Comparison of ENCODE assay signal across 9 cellular contexts in genomic region chr16:80802902-80803301, GRCh38. TPM values are rescaled to one million over a fixed set of nuclear protein-coding genes. Genes with fewer than 3 reads are reported as not detected.
DNase-seq lines count a peak whose midpoint lies in the region; ATAC-seq, FAIRE-seq and TF ChIP-seq lines count a peak whose summit lies in the region.
"Had no signal": no experiment of that assay in that cellular context is flagged by ENCODE, and none has a peak within 500 bp of the region (broad histone marks: within the 10 kb centered on the region; RNA-seq: fewer than 3 reads in every experiment).

No MANE protein-coding gene starts in this region.

- H3K9ac ChIP-seq in PC-3 (ENCODE audit: low read length) (no peak overlapping the region), endothelial cell of umbilical vein (replicated peaks; ENCODE audit: extremely low read depth, insufficient read depth, low read length) (peak overlapping the region; percentile 17)

- no peaks in the 10 kb centered on the region for H3K9me1 ChIP-seq in endothelial cell of umbilical vein (replicated peaks; ENCODE audit: control insufficient read depth, extremely low read depth, insufficient read depth, low read length)

- H3K27me3 Mint-ChIP-seq in Caco-2 (ENCODE audit: insufficient read depth, unreplicated experiment) = peaks cover 32% of the 10 kb centered on the region

- H2AFZ ChIP-seq in PC-3 (ENCODE audit: low read length) (no peak overlapping the region), endothelial cell of umbilical vein (ENCODE audit: low read depth, low read length) (no peak overlapping the region)

- H3K9me2 ChIP-seq in PC-3 (replicated peaks; ENCODE audit: low read length) = no peaks in the 10 kb centered on the region

- peaks cover 13% of the 10 kb centered on the region for H3K9me3 ChIP-seq in Caco-2
- H3K9me3 ChIP-seq in PC-3 (ENCODE audit: low read length) = no peaks in the 10 kb centered on the region
- H3K9me3 ChIP-seq in endothelial cell of umbilical vein (replicated peaks; ENCODE audit: control insufficient read depth, insufficient read depth, low read length) = no peaks in the 10 kb centered on the region
- no peaks in the 10 kb centered on the region for H3K9me3 ChIP-seq in pancreas
- no peaks in the 10 kb centered on the region for H3K9me3 ChIP-seq in ovary

- H3F3A ChIP-seq in PC-3 (ENCODE audit: low read length, unreplicated experiment) = no peaks in the 10 kb centered on the region

- peak overlapping the region; percentile 69 for H3K4me2 ChIP-seq in PC-3 (ENCODE audit: low read length)
- H3K4me2 ChIP-seq in endothelial cell of umbilical vein (ENCODE audit: insufficient read depth, low read length) = peak overlapping the region; percentile 72

- H3K9me3 Mint-ChIP-seq in Caco-2 (ENCODE audit: unreplicated experiment) = no peaks in the 10 kb centered on the region

- H3K4me1 Mint-ChIP-seq in Caco-2 (ENCODE audit: low read depth, unreplicated experiment) = no peaks in the 10 kb centered on the region

- DNase-seq in Caco-2 (no peak), PC-3 (no peak), endothelial cell of umbilical vein (ENCODE audit: low read depth, low spot score) (no peak), pancreas (peak in 1 of 6 donors; percentile 29), ovary (no peak)
- DNase-seq: NCI-H526 had no signal

- POLR2A ChIA-PET in Caco-2 (lab: Charles Lee) = no interaction called here
- POLR2A ChIA-PET in PC-3 (lab: Charles Lee; ENCODE audit: unreplicated experiment) = no interaction called here
- POLR2A ChIA-PET in endothelial cell of umbilical vein (lab: Charles Lee) = no interaction called here

- no peak overlapping the region for H3K4me3 ChIP-seq in Caco-2 (ENCODE audit: low read depth, low read length)
- peak overlapping the region; percentile 57 for H3K4me3 ChIP-seq in PC-3 (ENCODE audit: low read length)
- H3K4me3 ChIP-seq in endothelial cell of umbilical vein (replicated peaks in 1 of 3; ENCODE audit: insufficient read depth in 1 of 3, low read depth in 1 of 3, low read length in 3 of 3) = peak overlapping the region; percentile 9 to 93 (median 62)
- peak overlapping the region in 3 of 4 donors; percentile 39 to 60 (median 58) for H3K4me3 ChIP-seq in pancreas
- H3K4me3 ChIP-seq in ovary = no peak overlapping the region

- BruUV-seq in Caco-2 (replicated peaks; lab: Mats Ljungman, UMichigan) (no TSS peak), PC-3 (replicated peaks; lab: Mats Ljungman, UMichigan) (TSS peak; percentile 22), endothelial cell of umbilical vein (replicated peaks; lab: Mats Ljungman, UMichigan) (no TSS peak)

- intact Hi-C loops in Caco-2 (cut with micrococcal nuclease; ENCODE audit: unreplicated experiment) = no loop called here
- intact Hi-C loops in PC-3 (cut with micrococcal nuclease) = no loop called here
- intact Hi-C loops in endothelial cell of umbilical vein (cut with micrococcal nuclease) = loop anchor here (10.0 kb wide), 1 partner anchor 178 kb away; no protein-coding TSS in a partner anchor
- intact Hi-C loops in pancreas (cut with DNase I) = no loop called here
- intact Hi-C loops in ovary (cut with DNase I) = no loop called here

- H3K27ac Mint-ChIP-seq in Caco-2 (ENCODE audit: unreplicated experiment) = no peak overlapping the region

- peaks cover 42% of the 10 kb centered on the region for H3K79me2 ChIP-seq in PC-3 (ENCODE audit: low read length)
- peaks cover 51% of the 10 kb centered on the region for H3K79me2 ChIP-seq in endothelial cell of umbilical vein (ENCODE audit: control insufficient read depth, insufficient read depth, low read length)

- H4K20me1 ChIP-seq in PC-3 (ENCODE audit: low read length) = no peaks in the 10 kb centered on the region
- H4K20me1 ChIP-seq in endothelial cell of umbilical vein (replicated peaks; ENCODE audit: control insufficient read depth, extremely low read depth, insufficient read depth, low read length) = peaks cover 4% of the 10 kb centered on the region

- WGBS in pancreas, 2 donors = 96 to 98% methylated on average over 7 of the region's 7 CpGs
- WGBS in ovary, 3 donors = 96 to 99% (median 98%) methylated on average over 7 of the region's 7 CpGs

- no peak for TF ChIP-seq EP300 in ovary (IDR thresholded peaks at IDR 0.05)

- H3K27ac ChIP-seq in PC-3 (ENCODE audit: low read length) = no peak overlapping the region
- no peak overlapping the region for H3K27ac ChIP-seq in endothelial cell of umbilical vein (ENCODE audit: insufficient read depth, low read depth, low read length)
- no peak overlapping the region for H3K27ac ChIP-seq in pancreas
- H3K27ac ChIP-seq in ovary = no peak overlapping the region

- dilution Hi-C loops in endothelial cell of umbilical vein (cut with MboI; ENCODE audit: extremely low pct_ligation_motif_present, low sequenced_read_pairs) = no loop called here

- H3K4me1 ChIP-seq in Caco-2 = no peaks in the 10 kb centered on the region
- peaks cover 21% of the 10 kb centered on the region for H3K4me1 ChIP-seq in PC-3 (ENCODE audit: insufficient read depth, low read length)
- H3K4me1 ChIP-seq in endothelial cell of umbilical vein (ENCODE audit: control insufficient read depth, extremely low read depth, insufficient read depth, low read length) = peaks cover 34% of the 10 kb centered on the region
- H3K4me1 ChIP-seq in pancreas = no peaks in the 10 kb centered on the region
- no peaks in the 10 kb centered on the region for H3K4me1 ChIP-seq in ovary (ENCODE audit: insufficient read depth)

- ATAC-seq in PC-3 = no peak
- no peak for ATAC-seq in pancreas
- no peak for ATAC-seq in GM18907 (IDR thresholded peaks at IDR 0.05; ENCODE audit: unreplicated experiment)
- ATAC-seq in HG03280 (IDR thresholded peaks at IDR 0.05; ENCODE audit: unreplicated experiment) = no peak
- no peak for ATAC-seq in GM18861 (IDR thresholded peaks at IDR 0.05; ENCODE audit: unreplicated experiment)

- peaks cover 7% of the 10 kb centered on the region for H3K36me3 Mint-ChIP-seq in Caco-2 (ENCODE audit: insufficient read depth, unreplicated experiment)

- CTCF ChIA-PET in Caco-2 (lab: Charles Lee) = no interaction called here
- CTCF ChIA-PET in PC-3 (lab: Charles Lee) = no interaction called here
- CTCF ChIA-PET in endothelial cell of umbilical vein (lab: Charles Lee) = interaction anchor here (0.8 kb wide), 1 partner anchor 11 kb away, joined by 6 read pairs; no protein-coding TSS in a partner anchor

- peak overlapping the region; percentile 22 for H3K4me3 Mint-ChIP-seq in Caco-2 (ENCODE audit: unreplicated experiment)

- TF ChIP-seq CTCF in Caco-2 (IDR thresholded peaks at IDR 0.05; ENCODE audit: insufficient read depth in 1 of 2, low read depth in 1 of 2, low read length in 1 of 2, severe bottlenecking in 1 of 2, unreplicated experiment in 1 of 2) (no peak), PC-3 (conservative IDR thresholded peaks at IDR 0.05; ENCODE audit: low read depth, low read length) (no peak), endothelial cell of umbilical vein (IDR thresholded peaks at IDR 0.05; ENCODE audit: extremely low read depth in 1 of 2, insufficient read depth in 1 of 2, low read depth in 1 of 2, low read length in 2 of 2) (no peak), pancreas (IDR thresholded peaks at IDR 0.05) (no peak), ovary (IDR thresholded peaks at IDR 0.05) (no peak)

- H3K27me3 ChIP-seq in Caco-2 (replicated peaks; ENCODE audit: control insufficient read depth, insufficient read depth, low read length) (no peaks in the 10 kb centered on the region; the same call in 1 of the 2 replicates), PC-3 (ENCODE audit: low read length) (no peaks in the 10 kb centered on the region), endothelial cell of umbilical vein (ENCODE audit: control insufficient read depth in 2 of 2, insufficient read depth in 2 of 2, low read length in 2 of 2) (no peaks in the 10 kb centered on the region), pancreas (no peaks in the 10 kb centered on the region), ovary (no peaks in the 10 kb centered on the region)

- TF ChIP-seq POLR2A in endothelial cell of umbilical vein (IDR thresholded peaks at IDR 0.05; ENCODE audit: low read depth, low read length) (no peak), ovary (IDR thresholded peaks at IDR 0.05) (no peak)

- FAIRE-seq in endothelial cell of umbilical vein (lab: Jason Lieb, UNC) (no peak), pancreas (lab: Jason Lieb, UNC) (no peak)

- H3K36me3 ChIP-seq in Caco-2 (ENCODE audit: control insufficient read depth, insufficient read depth, low read length) = no peaks in the 10 kb centered on the region
- H3K36me3 ChIP-seq in PC-3 (ENCODE audit: low read depth, low read length) = no peaks in the 10 kb centered on the region
- no peaks in the 10 kb centered on the region for H3K36me3 ChIP-seq in endothelial cell of umbilical vein (ENCODE audit: control insufficient read depth in 2 of 2, extremely low read depth in 1 of 2, insufficient read depth in 2 of 2, low read length in 2 of 2)
- H3K36me3 ChIP-seq in pancreas = no peaks in the 10 kb centered on the region
- H3K36me3 ChIP-seq in ovary = no peaks in the 10 kb centered on the region

TF ChIP-seq in endothelial cell of umbilical vein, 7 proteins besides CTCF, POLR2A, EP300 and RAD21 (continues in another document):
- TF ChIP-seq EZH2 (IDR thresholded peaks at IDR 0.05; ENCODE audit: borderline replicate concordance, low read depth, low read length, severe bottlenecking) (no peak), FOS (IDR thresholded peaks at IDR 0.05; ENCODE audit: borderline replicate concordance, insufficient read depth, low read length) (no peak), GATA2 (IDR thresholded peaks at IDR 0.05; ENCODE audit: insufficient read depth, insufficient read length, low read depth, low read length) (no peak), JUN (IDR thresholded peaks at IDR 0.05; ENCODE audit: borderline replicate concordance, insufficient read depth, insufficient read length, low read depth) (no peak), POLR2AphosphoS5 (IDR thresholded peaks at IDR 0.05; ENCODE audit: insufficient read depth, low read depth, low read length) (no peak), MYC (IDR thresholded peaks at IDR 0.05; ENCODE audit: low read depth, low read length) (no peak)

RNA-seq across cellular contexts. Expression of gene CDYL2, which starts 1.5 kb away (rescaled TPM):
- total RNA-seq in Caco-2 (2022) = 0.95 and 1.8 TPM in 2 replicates
- 7.6 and 8.5 TPM in 2 replicates for total RNA-seq in PC-3 (2014; rRNA removed)
- 71.3 and 82.8 TPM in 2 replicates for total RNA-seq in endothelial cell of umbilical vein
- polyA plus RNA-seq in endothelial cell of umbilical vein = 4.6 and 7.1 TPM in 2 replicates
- polyA plus RNA-seq in endothelial cell of umbilical vein (2011; cell fraction: cytosol; rRNA removed) = 6.9 and 7.2 TPM in 2 replicates
- polyA plus RNA-seq in endothelial cell of umbilical vein (2011; cell fraction: nucleus; rRNA removed) = 24.1 and 27.2 TPM in 2 replicates
- polyA plus RNA-seq in endothelial cell of umbilical vein (2012) = 24.8 and 32.5 TPM in 2 replicates
- polyA minus RNA-seq in endothelial cell of umbilical vein = 28.8 and 40.8 TPM in 2 replicates
- 32.3 TPM for polyA minus RNA-seq in endothelial cell of umbilical vein (2011; cell fraction: cytosol; rRNA and poly(A)+ RNA removed)
- polyA minus RNA-seq in endothelial cell of umbilical vein (2011; cell fraction: nucleus; rRNA and poly(A)+ RNA removed) = 70.3 and 85.4 TPM in 2 replicates
- total RNA-seq in pancreas = 1 to 10 TPM; 2.3 to 7.1 (median 4.6) TPM
- 1 to 10 TPM in 1 of 2 donors, under 1 TPM in 1; 0.61 to 1.1 TPM for polyA plus RNA-seq in pancreas
- 1 to 10 TPM in 6 of 7 donors, under 1 TPM in 1; 0.48 to 4.4 (median 2.4) TPM for total RNA-seq in ovary
- 1 to 10 TPM in 1 of 2 donors, under 1 TPM in 1; 0.61 to 1.8 TPM for polyA plus RNA-seq in ovary

Comparison
In these comparisons a context has a peak if more than half of its experiments do, and no peak if none do; other contexts are left out.
1. H3K4me3 ChIP-seq: peak in PC-3 (single experiment), endothelial cell of umbilical vein (3 of 3) and pancreas (3 of 4); none in Caco-2 (single experiment) and ovary (single experiment).